Comparison of ENCODE assay signal across 12 cellular contexts in genomic region chr11:75891947-75892739, GRCh38.
DNase-seq lines count a peak whose midpoint lies in the region; ATAC-seq and TF ChIP-seq lines count a peak whose summit lies in the region.
"Had no signal": no experiment of that assay in that cellular context is flagged by ENCODE, and none has a peak within 500 bp of the region (broad histone marks: within the 10 kb centered on the region; RNA-seq: fewer than 3 reads in every experiment).

No MANE protein-coding gene starts in this region.

- TF ChIP-seq CTCF in GM12865 (IDR thresholded peaks at IDR 0.05; ENCODE audit: insufficient read depth, low read depth, low read length, missing control alignments): no peak
- TF ChIP-seq CTCF in foreskin keratinocyte (conservative IDR thresholded peaks at IDR 0.05): no peak

- H2AK5ac ChIP-seq in mesenchymal stem cell (ENCODE audit: low read length, severe bottlenecking): no peak overlapping the region

- H3K4me3 ChIP-seq in GM12865 (ENCODE audit: low read depth, low read length): no peak overlapping the region
- H3K4me3 ChIP-seq in mesenchymal stem cell (ENCODE audit: insufficient read depth in 1 of 2, low read depth in 1 of 2, low read length in 2 of 2): no peak overlapping the region
- H3K4me3 ChIP-seq: esophagus muscularis mucosa had no signal

- no peak overlapping the region for H3K4ac ChIP-seq in mesenchymal stem cell (ENCODE audit: low read depth in 1 of 2, low read length in 2 of 2)

- no peaks in the 10 kb centered on the region for H3K4me1 ChIP-seq in mesenchymal stem cell (ENCODE audit: control insufficient read depth, insufficient read depth, low read depth, low read length)
- H3K4me1 ChIP-seq in foreskin keratinocyte: no peaks in the 10 kb centered on the region

- peak; percentile 44 for DNase-seq in GM12865 (ENCODE audit: low read depth)
- peak; percentile 88 for DNase-seq in OCI-M1 (lab: John Stamatoyannopoulos, UW)
- DNase-seq in mesenchymal stem cell: no peak
- no peak for DNase-seq in foreskin keratinocyte
- no peak for DNase-seq in OCI-M2 (lab: John Stamatoyannopoulos, UW; ENCODE audit: unreplicated experiment)
- DNase-seq in SW 1271 (lab: John Stamatoyannopoulos, UW): no peak
- DNase-seq in NCI-H1694 (lab: John Stamatoyannopoulos, UW): no peak
- DNase-seq: DMS 273 treated with DMSO at 0.1 percent for 48 hours, natural killer cell had no signal

- no peak overlapping the region for H2BK120ac ChIP-seq in mesenchymal stem cell (ENCODE audit: low read depth, low read length)

- H4K8ac ChIP-seq in mesenchymal stem cell (ENCODE audit: low read length): peak overlapping the region; percentile 14

- no peak overlapping the region for H2AFZ ChIP-seq in mesenchymal stem cell (ENCODE audit: low read depth, low read length)

- peaks cover 4% of the 10 kb centered on the region for H3K79me1 ChIP-seq in mesenchymal stem cell (replicated peaks; ENCODE audit: low read length, poor library complexity, severe bottlenecking)

- H2BK12ac ChIP-seq in mesenchymal stem cell (ENCODE audit: low read length in 2 of 2): no peak overlapping the region

- H2BK15ac ChIP-seq in mesenchymal stem cell (ENCODE audit: low read depth, poor library complexity, severe bottlenecking): no peak overlapping the region

- no peak overlapping the region for H3K18ac ChIP-seq in mesenchymal stem cell (ENCODE audit: low read depth in 1 of 2, low read length in 2 of 2)

- no peaks in the 10 kb centered on the region for H3K9me3 ChIP-seq in mesenchymal stem cell (ENCODE audit: control insufficient read depth, low read length)
- H3K9me3 ChIP-seq: esophagus muscularis mucosa had no signal

- H3K14ac ChIP-seq in mesenchymal stem cell (ENCODE audit: low read length in 2 of 2): no peak overlapping the region

- no peak overlapping the region for H3K23ac ChIP-seq in mesenchymal stem cell (ENCODE audit: low read length in 2 of 2)

- 98% methylated on average over 5 of the region's 6 CpGs for WGBS in mesenchymal stem cell

- ATAC-seq in GM21786 (IDR thresholded peaks at IDR 0.05; ENCODE audit: unreplicated experiment) (peak; percentile 40), foreskin keratinocyte (no peak)
- ATAC-seq: natural killer cell had no signal

- no peak overlapping the region for H3K27ac ChIP-seq in mesenchymal stem cell (ENCODE audit: low read length, poor library complexity, severe bottlenecking)
- no peak overlapping the region for H3K27ac ChIP-seq in foreskin keratinocyte
- H3K27ac ChIP-seq: KMS-11 had no signal

- no peak overlapping the region for H2BK5ac ChIP-seq in mesenchymal stem cell (ENCODE audit: low read depth, low read length, poor library complexity, severe bottlenecking)

- H4K91ac ChIP-seq in mesenchymal stem cell (ENCODE audit: low read length): no peak overlapping the region

- H3K9ac ChIP-seq in mesenchymal stem cell (ENCODE audit: low read length): no peak overlapping the region
- H3K9ac ChIP-seq: KMS-11 had no signal

- H3K4me2 ChIP-seq in mesenchymal stem cell (ENCODE audit: low read length, poor library complexity, severe bottlenecking): no peak overlapping the region
- H3K4me2 ChIP-seq: KMS-11 had no signal

- H3K36me3 ChIP-seq in mesenchymal stem cell (ENCODE audit: control insufficient read depth in 1 of 2, insufficient read depth in 2 of 2, low read depth in 1 of 2, low read length in 2 of 2): peaks cover 7 to 32% of the 10 kb centered on the region in 2 experiments

- no peaks in the 10 kb centered on the region for H3K27me3 ChIP-seq in mesenchymal stem cell (ENCODE audit: control insufficient read depth in 1 of 2, insufficient read depth in 1 of 2, low read length in 2 of 2)
- no peaks in the 10 kb centered on the region for H3K27me3 ChIP-seq in foreskin keratinocyte
- H3K27me3 ChIP-seq: esophagus muscularis mucosa had no signal

Comparison
In these comparisons a context has a peak if more than half of its experiments do, and no peak if none do; other contexts are left out.
1. DNase-seq: peak in GM12865 (single experiment) and OCI-M1 (single experiment); none in mesenchymal stem cell (single experiment), foreskin keratinocyte (0 of 2), OCI-M2 (single experiment), SW 1271 (0 of 2) and NCI-H1694 (single experiment).